12 cellular contexts compared by ENCODE assay signal in genomic region chr10:103612462-103613365, GRCh38.
DNase-seq lines count a peak whose midpoint lies in the region; TF ChIP-seq lines count a peak whose summit lies in the region.
"Had no signal": no experiment of that assay in that cellular context is flagged by ENCODE, and none has a peak within 500 bp of the region (broad histone marks: within the 10 kb centered on the region; RNA-seq: fewer than 3 reads in every experiment).

No MANE protein-coding gene starts in this region.

- H2AFZ ChIP-seq in neural progenitor cell (replicated peaks): no peak overlapping the region

- no peak overlapping the region for H3K9ac ChIP-seq in neural progenitor cell
- H3K9ac ChIP-seq: BLaER1 had no signal

- H3K27me3 Mint-ChIP-seq in Caco-2 (ENCODE audit: insufficient read depth, unreplicated experiment): no peaks in the 10 kb centered on the region
- peaks cover 7% of the 10 kb centered on the region for H3K27me3 Mint-ChIP-seq in neural progenitor cell (ENCODE audit: insufficient read depth, low read depth)

- H3K36me3 ChIP-seq in Caco-2 (ENCODE audit: control insufficient read depth, insufficient read depth, low read length) (no peaks in the 10 kb centered on the region), neural progenitor cell (no peaks in the 10 kb centered on the region), MG63 (peaks cover 68% of the 10 kb centered on the region)

- no peaks in the 10 kb centered on the region for H3K9me3 ChIP-seq in Caco-2
- H3K9me3 ChIP-seq in neural progenitor cell (ENCODE audit: low read depth): no peaks in the 10 kb centered on the region
- no peaks in the 10 kb centered on the region for H3K9me3 ChIP-seq in MG63

- no peak overlapping the region for H3K27ac ChIP-seq in neural progenitor cell
- H3K27ac ChIP-seq: BLaER1 had no signal

- no peaks in the 10 kb centered on the region for H4K20me1 ChIP-seq in neural progenitor cell (ENCODE audit: low read depth)

- H3K27ac Mint-ChIP-seq in Caco-2 (ENCODE audit: unreplicated experiment) (no peak overlapping the region), neural progenitor cell (no peak overlapping the region)

- no peaks in the 10 kb centered on the region for H3K9me3 Mint-ChIP-seq in Caco-2 (ENCODE audit: unreplicated experiment)
- H3K9me3 Mint-ChIP-seq in neural progenitor cell: peaks cover 4% of the 10 kb centered on the region

- H3K4me1 ChIP-seq in Caco-2 (no peaks in the 10 kb centered on the region), neural progenitor cell (no peaks in the 10 kb centered on the region)

- DNase-seq in AG09309 (ENCODE audit: low read depth) (peak; percentile 35), NCI-H226 (peak; percentile 20), epithelial cell of esophagus (ENCODE audit: low read depth) (peak; percentile 24), occipital lobe (lab: John Stamatoyannopoulos, UW) (peak; percentile 67), activated gamma-delta T cell treated with Interleukin-2 at 50 U/mL for 16 hours (no peak), Caco-2 (no peak), neural progenitor cell (ENCODE audit: low spot score) (no peak), MG63 (no peak)
- DNase-seq: cortex of kidney; NCI-H526 treated with DMSO at 0.1 percent for 48 hours; stimulated activated CD4-positive, alpha-beta T cell treated with anti-CD3 and anti-CD28 coated beads, Interleukin-15, amount 100 ng/mL, for 24 hours had no signal

- CTCF ChIA-PET in Caco-2 (lab: Charles Lee): interaction anchor here (1.2 kb wide), 1 partner anchor 76 kb away, joined by 4 read pairs; no protein-coding TSS in a partner anchor

- H3K4me2 ChIP-seq in neural progenitor cell: no peak overlapping the region
- H3K4me2 ChIP-seq: BLaER1 had no signal

- no peak overlapping the region for H3K4me3 ChIP-seq in AG09309 (ENCODE audit: control insufficient read depth, low read depth, low read length)
- no peak overlapping the region for H3K4me3 ChIP-seq in epithelial cell of esophagus (ENCODE audit: low read length)
- no peak overlapping the region for H3K4me3 ChIP-seq in Caco-2 (ENCODE audit: low read depth, low read length)
- no peak overlapping the region for H3K4me3 ChIP-seq in neural progenitor cell
- H3K4me3 ChIP-seq in MG63: no peak overlapping the region
- H3K4me3 ChIP-seq: BLaER1 had no signal

- TF ChIP-seq CTCF in AG09309 (IDR thresholded peaks at IDR 0.05; ENCODE audit: control insufficient read depth, insufficient read depth, low read depth, low read length, missing control alignments) (peak; percentile 16), epithelial cell of esophagus (IDR thresholded peaks at IDR 0.05; ENCODE audit: insufficient read depth, low read depth, low read length, missing control alignments) (no peak), Caco-2 (IDR thresholded peaks at IDR 0.05; ENCODE audit: insufficient read depth in 1 of 2, low read depth in 1 of 2, low read length in 1 of 2, severe bottlenecking in 1 of 2, unreplicated experiment in 1 of 2) (no peak), neural progenitor cell (IDR thresholded peaks at IDR 0.05) (no peak)

- H3K4me1 Mint-ChIP-seq in Caco-2 (ENCODE audit: low read depth, unreplicated experiment): no peaks in the 10 kb centered on the region
- H3K4me1 Mint-ChIP-seq in neural progenitor cell: peaks cover 18% of the 10 kb centered on the region

- no peaks in the 10 kb centered on the region for H3F3A ChIP-seq in neural progenitor cell (ENCODE audit: low read depth)

- intact Hi-C loops in Caco-2 (cut with micrococcal nuclease; ENCODE audit: unreplicated experiment): loop anchor here (5.0 kb wide), 1 partner anchor 40 kb away; no protein-coding TSS in a partner anchor

- no TSS peak for BruUV-seq in Caco-2 (replicated peaks; lab: Mats Ljungman, UMichigan)

- H3K4me3 Mint-ChIP-seq in Caco-2 (ENCODE audit: unreplicated experiment) (no peak overlapping the region), neural progenitor cell (no peak overlapping the region)

- POLR2A ChIA-PET in Caco-2 (lab: Charles Lee): no interaction called here

- H3K27me3 ChIP-seq in Caco-2 (replicated peaks; ENCODE audit: control insufficient read depth, insufficient read depth, low read length) (no peaks in the 10 kb centered on the region), neural progenitor cell (no peaks in the 10 kb centered on the region), MG63 (no peaks in the 10 kb centered on the region)
- H3K27me3 ChIP-seq: BLaER1 had no signal

- peaks cover 13% of the 10 kb centered on the region for H3K36me3 Mint-ChIP-seq in Caco-2 (ENCODE audit: insufficient read depth, unreplicated experiment)
- H3K36me3 Mint-ChIP-seq in neural progenitor cell: peaks cover 8% of the 10 kb centered on the region

- H3K79me2 ChIP-seq in neural progenitor cell (ENCODE audit: low read depth): no peaks in the 10 kb centered on the region

Comparison
In these comparisons a context has a peak if more than half of its experiments do, and no peak if none do; other contexts are left out.
1. DNase-seq: peak in AG09309 (single experiment), NCI-H226 (single experiment), epithelial cell of esophagus (single experiment) and occipital lobe (single experiment); none in activated gamma-delta T cell treated with Interleukin-2 at 50 U/mL for 16 hours (single experiment), Caco-2 (0 of 2), neural progenitor cell (single experiment) and MG63 (single experiment).